Comparison of ENCODE assay signal across 8 cellular contexts in the genomic region with DNA sequence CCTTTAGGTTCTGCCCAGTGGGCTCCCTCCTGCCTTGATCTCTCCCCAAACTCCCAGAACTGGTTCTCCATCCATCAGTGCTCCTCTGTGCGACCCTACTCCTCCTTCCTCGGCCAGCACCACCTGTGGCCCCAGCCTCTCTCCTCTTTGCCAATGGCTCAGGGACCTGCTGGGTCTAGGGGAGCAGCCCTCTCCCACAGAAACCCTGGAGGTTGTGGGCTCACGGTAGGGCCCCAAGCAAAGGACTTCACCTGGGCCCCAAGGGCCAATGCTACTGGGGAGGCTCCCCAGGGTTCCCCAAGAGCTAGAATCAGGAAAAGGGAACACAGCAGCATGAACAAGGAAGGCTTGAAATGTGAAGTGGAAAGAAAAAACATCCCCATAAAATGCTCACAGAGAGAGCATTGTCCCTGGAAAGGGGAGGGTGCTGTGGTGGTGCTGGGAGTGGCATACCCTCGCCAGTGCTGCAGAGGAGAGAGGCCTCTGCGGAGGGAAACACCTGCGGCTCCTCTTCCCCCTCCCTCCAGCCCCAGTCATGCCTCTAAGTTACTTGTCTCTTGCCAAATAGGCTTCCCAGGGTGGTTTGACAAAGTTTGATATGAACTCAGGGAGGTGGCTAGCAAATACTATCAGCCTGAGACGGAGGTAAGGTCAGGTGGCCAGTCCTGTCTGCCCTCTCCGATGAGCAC. TPM values are rescaled to one million over a fixed set of nuclear protein-coding genes. Genes with fewer than 3 reads are reported as not detected.
DNase-seq lines count a peak whose midpoint lies in the region; ATAC-seq and TF ChIP-seq lines count a peak whose summit lies in the region.

No MANE protein-coding gene starts in this region.

- H3K27me3 Mint-ChIP-seq in Caco-2 (ENCODE audit: insufficient read depth, unreplicated experiment): no peaks in the 10 kb centered on the region
- no peaks in the 10 kb centered on the region for H3K27me3 Mint-ChIP-seq in central memory CD8-positive, alpha-beta T cell
- H3K27me3 Mint-ChIP-seq in nephron progenitor cell (ENCODE audit: low read depth, poor library complexity): peaks cover 21% of the 10 kb centered on the region

- intact Hi-C loops in Caco-2 (cut with micrococcal nuclease; ENCODE audit: unreplicated experiment): no loop called here

- H3K36me3 Mint-ChIP-seq in Caco-2 (ENCODE audit: insufficient read depth, unreplicated experiment) (peaks cover 37% of the 10 kb centered on the region), nephron progenitor cell (ENCODE audit: low read depth) (no peaks in the 10 kb centered on the region)
- peaks cover 33% of the 10 kb centered on the region for H3K36me3 Mint-ChIP-seq in central memory CD8-positive, alpha-beta T cell (ENCODE audit: insufficient read depth)

- BruUV-seq in Caco-2 (replicated peaks; lab: Mats Ljungman, UMichigan): no TSS peak

- H3K4me3 Mint-ChIP-seq in Caco-2 (ENCODE audit: unreplicated experiment) (peak overlapping the region; percentile 95), nephron progenitor cell (peak overlapping the region; percentile 39)
- H3K4me3 Mint-ChIP-seq in central memory CD8-positive, alpha-beta T cell: peak overlapping the region; percentile 93

- H3K9me3 ChIP-seq in Caco-2: no peaks in the 10 kb centered on the region

- peaks cover 33% of the 10 kb centered on the region for H3K4me1 Mint-ChIP-seq in Caco-2 (ENCODE audit: low read depth, unreplicated experiment)
- peaks cover 60% of the 10 kb centered on the region for H3K4me1 Mint-ChIP-seq in central memory CD8-positive, alpha-beta T cell
- peaks cover 56% of the 10 kb centered on the region for H3K4me1 Mint-ChIP-seq in nephron progenitor cell

- H3K27ac Mint-ChIP-seq in Caco-2 (ENCODE audit: unreplicated experiment) (peak overlapping the region; percentile 75), nephron progenitor cell (no peak overlapping the region)
- H3K27ac Mint-ChIP-seq in central memory CD8-positive, alpha-beta T cell (ENCODE audit: low read depth): peak overlapping the region; percentile 91

- no peaks in the 10 kb centered on the region for H3K9me3 Mint-ChIP-seq in Caco-2 (ENCODE audit: unreplicated experiment)
- no peaks in the 10 kb centered on the region for H3K9me3 Mint-ChIP-seq in central memory CD8-positive, alpha-beta T cell
- H3K9me3 Mint-ChIP-seq in nephron progenitor cell: no peaks in the 10 kb centered on the region

- DNase-seq in Caco-2: no peak
- peak; percentile 31 for DNase-seq in NCI-H510A (lab: John Stamatoyannopoulos, UW)
- no peak for DNase-seq in central memory CD8-positive, alpha-beta T cell (ENCODE audit: low spot score in 2 of 2)
- no peak for DNase-seq in nephron progenitor cell
- no peak for DNase-seq in ecto neural progenitor cell (ENCODE audit: low spot score)
- no peak for DNase-seq in activated CD8-positive, alpha-beta memory T cell treated with anti-CD3 and anti-CD28 coated beads for 24 hours
- no peak for DNase-seq in 8988T

- POLR2A ChIA-PET in Caco-2 (lab: Charles Lee): no interaction called here

- TF ChIP-seq CTCF in Caco-2 (IDR thresholded peaks at IDR 0.05; ENCODE audit: insufficient read depth in 1 of 2, low read depth in 1 of 2, low read length in 1 of 2, severe bottlenecking in 1 of 2, unreplicated experiment in 1 of 2) (no peak), nephron progenitor cell (IDR thresholded peaks at IDR 0.05) (no peak)

- no peak overlapping the region for H3K4me3 ChIP-seq in Caco-2 (ENCODE audit: low read depth, low read length)

- ATAC-seq in central memory CD8-positive, alpha-beta T cell (replicated peaks; ENCODE audit: extremely low read depth, poor library complexity, severe bottlenecking): no peak
- ATAC-seq in HG02610 (IDR thresholded peaks at IDR 0.05; ENCODE audit: unreplicated experiment): no peak

- CTCF ChIA-PET in Caco-2 (lab: Charles Lee): interaction anchor here (0.5 to 0.6 kb wide), 2 partner anchors 160 to 262 kb away, joined by 3 to 4 read pairs; no protein-coding TSS in a partner anchor

- H3K36me3 ChIP-seq in Caco-2 (ENCODE audit: control insufficient read depth, insufficient read depth, low read length): no peaks in the 10 kb centered on the region

- no peaks in the 10 kb centered on the region for H3K27me3 ChIP-seq in Caco-2 (replicated peaks; ENCODE audit: control insufficient read depth, insufficient read depth, low read length)

- peaks cover 46% of the 10 kb centered on the region for H3K4me1 ChIP-seq in Caco-2

RNA-seq across cellular contexts. Expression of a gene that starts 2.5 kb away (rescaled TPM):
- 93.9 and 116 TPM in 2 replicates for total RNA-seq in Caco-2 (2022)

RNA-seq across cellular contexts. Expression of a gene that starts 9.3 kb away (rescaled TPM):
- not detected in 2 replicates for total RNA-seq in Caco-2 (2022)

RNA-seq across cellular contexts. Expression of a gene that starts 44.4 kb away (rescaled TPM):
- 69.7 and 73.7 TPM in 2 replicates for total RNA-seq in Caco-2 (2022)

Comparison
In these comparisons a context has a peak if more than half of its experiments do, and no peak if none do; other contexts are left out.
1. H3K4me3 Mint-ChIP-seq: peak in every context shown above with its lines; median percentile 95 in Caco-2; 93 in central memory CD8-positive, alpha-beta T cell; 39 in nephron progenitor cell.